ENCODE assay signal across 1 cellular context in genomic region chr20:50369225-50370035, GRCh38.
A peak's percentile ranks its signal among the peaks of the same experiment; 100 is the strongest.
TF ChIP-seq lines count a peak whose summit lies in the region.

No MANE protein-coding gene starts in this region.

TF ChIP-seq in HepG2, 621 proteins besides CTCF, POLR2A, EP300 and RAD21 (continued from another document and continues in another):
- no peak for TF ChIP-seq CBX2 (IDR thresholded peaks at IDR 0.05; ENCODE audit: low read depth, low read length)
- no peak for TF ChIP-seq CBX2 (CRISPR knock-in tag; IDR thresholded peaks at IDR 0.05; ENCODE audit: low read depth)
- no peak for TF ChIP-seq CAMTA2 (CRISPR knock-in tag; IDR thresholded peaks at IDR 0.05; ENCODE audit: borderline replicate concordance)
- no peak for TF ChIP-seq BATF2 (CRISPR knock-in tag; IDR thresholded peaks at IDR 0.05)
- TF ChIP-seq ZNF350 (CRISPR knock-in tag; IDR thresholded peaks at IDR 0.05; ENCODE audit: borderline replicate concordance, low read depth) = peak; percentile 42; the same call in 1 of the 2 replicates
- 0 out of 2 replicates have a peak, but pooled peaks have one; percentile 46 for TF ChIP-seq NCOA1 (CRISPR knock-in tag; IDR thresholded peaks at IDR 0.05)
- TF ChIP-seq EZH2 (conservative IDR thresholded peaks at IDR 0.05; ENCODE audit: low read depth, low read length) = no peak
- no peak for TF ChIP-seq ZNF564 (CRISPR knock-in tag; IDR thresholded peaks at IDR 0.05)
- no peak for TF ChIP-seq ZNF800 (CRISPR knock-in tag; IDR thresholded peaks at IDR 0.05)
- no peak for TF ChIP-seq AKNA (CRISPR knock-in tag; IDR thresholded peaks at IDR 0.05; ENCODE audit: borderline replicate concordance)
- TF ChIP-seq ZNF496 (CRISPR knock-in tag; IDR thresholded peaks at IDR 0.05; ENCODE audit: insufficient replicate concordance) = no peak
- TF ChIP-seq ATF4 (CRISPR knock-in tag; IDR thresholded peaks at IDR 0.05) = no peak
- TF ChIP-seq ELF4 (CRISPR knock-in tag; IDR thresholded peaks at IDR 0.05; ENCODE audit: borderline replicate concordance) = no peak
- TF ChIP-seq ZNF878 (CRISPR knock-in tag; IDR thresholded peaks at IDR 0.05) = no peak
- TF ChIP-seq ZSCAN12 (CRISPR knock-in tag; IDR thresholded peaks at IDR 0.05) = 0 out of 2 replicates have a peak, but pooled peaks have one; percentile 15
- TF ChIP-seq CCDC6 (CRISPR knock-in tag; IDR thresholded peaks at IDR 0.05) = peak; percentile 67
- no peak for TF ChIP-seq ZNF33B (CRISPR knock-in tag; IDR thresholded peaks at IDR 0.05)
- no peak; the same call in 1 of the 2 replicates for TF ChIP-seq ZZZ3 (CRISPR knock-in tag; IDR thresholded peaks at IDR 0.05; ENCODE audit: borderline replicate concordance)
- TF ChIP-seq ZNF460 (CRISPR knock-in tag; IDR thresholded peaks at IDR 0.05; ENCODE audit: borderline replicate concordance) = no peak
- TF ChIP-seq SALL1 (CRISPR knock-in tag; IDR thresholded peaks at IDR 0.05) = peak; percentile 91
- TF ChIP-seq ZNF749 (CRISPR knock-in tag; IDR thresholded peaks at IDR 0.05; ENCODE audit: borderline replicate concordance) = no peak
- peak; percentile 73; the same call in 1 of the 2 replicates for TF ChIP-seq ZNF768 (CRISPR knock-in tag; IDR thresholded peaks at IDR 0.05)
- TF ChIP-seq ZEB1 (IDR thresholded peaks at IDR 0.05; ENCODE audit: insufficient replicate concordance, low read depth) = peak; percentile 97
- no peak for TF ChIP-seq HDAC6 (IDR thresholded peaks at IDR 0.05; ENCODE audit: low read depth, low read length)
- no peak for TF ChIP-seq ZBTB7A (CRISPR knock-in tag; IDR thresholded peaks at IDR 0.05)
- TF ChIP-seq ZNF83 (CRISPR knock-in tag; IDR thresholded peaks at IDR 0.05; ENCODE audit: borderline replicate concordance) = 0 out of 2 replicates have a peak, but pooled peaks have one; percentile 66
- TF ChIP-seq GPN1 (CRISPR knock-in tag; IDR thresholded peaks at IDR 0.05; ENCODE audit: borderline replicate concordance) = no peak
- peak; percentile 60; the same call in 1 of the 2 replicates for TF ChIP-seq DMAP1 (CRISPR knock-in tag; IDR thresholded peaks at IDR 0.05)
- peak; percentile 94 for TF ChIP-seq HNF4A (CRISPR knock-in tag; IDR thresholded peaks at IDR 0.05)
- no peak for TF ChIP-seq ZNF253 (CRISPR knock-in tag; IDR thresholded peaks at IDR 0.05; ENCODE audit: borderline replicate concordance)
- TF ChIP-seq SIN3B (IDR thresholded peaks at IDR 0.05; ENCODE audit: low read length) = no peak
- no peak; the same call in 1 of the 2 replicates for TF ChIP-seq AFF4 (CRISPR knock-in tag; IDR thresholded peaks at IDR 0.05)
- TF ChIP-seq ZNF704 (CRISPR knock-in tag; IDR thresholded peaks at IDR 0.05; ENCODE audit: borderline replicate concordance) = no peak
- peak; percentile 58; the same call in 1 of the 2 replicates for TF ChIP-seq MEIS2 (CRISPR knock-in tag; IDR thresholded peaks at IDR 0.05)
- TF ChIP-seq TRAFD1 (CRISPR knock-in tag; IDR thresholded peaks at IDR 0.05; ENCODE audit: borderline replicate concordance) = no peak
- no peak for TF ChIP-seq MIER3 (CRISPR knock-in tag; IDR thresholded peaks at IDR 0.05; ENCODE audit: borderline replicate concordance)
- no peak for TF ChIP-seq JDP2 (CRISPR knock-in tag; IDR thresholded peaks at IDR 0.05; ENCODE audit: borderline replicate concordance)
- no peak for TF ChIP-seq ONECUT2 (CRISPR knock-in tag; IDR thresholded peaks at IDR 0.05)
- TF ChIP-seq ZNF446 (CRISPR knock-in tag; IDR thresholded peaks at IDR 0.05) = no peak
- TF ChIP-seq NFE2 (CRISPR knock-in tag; IDR thresholded peaks at IDR 0.05) = no peak
- TF ChIP-seq PCBP2 (optimal IDR thresholded peaks at IDR 0.05; ENCODE audit: low read depth, low read length, poor library complexity, severe bottlenecking) = no peak
- TF ChIP-seq MXD1 (CRISPR knock-in tag; IDR thresholded peaks at IDR 0.05) = no peak
- no peak for TF ChIP-seq ZFP1 (CRISPR knock-in tag; IDR thresholded peaks at IDR 0.05)
- peak; percentile 73; the same call in 1 of the 2 replicates for TF ChIP-seq ESRRA (CRISPR knock-in tag; IDR thresholded peaks at IDR 0.05; ENCODE audit: low read depth)
- TF ChIP-seq DPF2 (CRISPR knock-in tag; IDR thresholded peaks at IDR 0.05; ENCODE audit: borderline replicate concordance, low read depth) = peak; percentile 40; the same call in 1 of the 2 replicates
- no peak for TF ChIP-seq ZNF432 (CRISPR knock-in tag; IDR thresholded peaks at IDR 0.05; ENCODE audit: borderline replicate concordance)
- TF ChIP-seq GATAD1 (CRISPR knock-in tag; IDR thresholded peaks at IDR 0.05) = peak; percentile 3; the same call in 1 of the 2 replicates
- TF ChIP-seq BRCA1 (CRISPR knock-in tag; IDR thresholded peaks at IDR 0.05) = 0 out of 2 replicates have a peak, but pooled peaks have one; percentile 38
- TF ChIP-seq ZNF382 (CRISPR knock-in tag; IDR thresholded peaks at IDR 0.05; ENCODE audit: borderline replicate concordance) = no peak
- TF ChIP-seq ZSCAN25 (CRISPR knock-in tag; IDR thresholded peaks at IDR 0.05) = peak; percentile 91
- peak; percentile 90 for TF ChIP-seq HNF4G (IDR thresholded peaks at IDR 0.05; ENCODE audit: borderline replicate concordance, low read depth, low read length)
- TF ChIP-seq HNF4G (CRISPR knock-in tag; IDR thresholded peaks at IDR 0.05; ENCODE audit: borderline replicate concordance, low read depth) = peak; percentile 89
- no peak for TF ChIP-seq ZNF572 (CRISPR knock-in tag; IDR thresholded peaks at IDR 0.05)
- TF ChIP-seq KAT2B (IDR thresholded peaks at IDR 0.05; ENCODE audit: borderline replicate concordance, low read depth, low read length) = no peak
- peak; percentile 65; the same call in 1 of the 2 replicates for TF ChIP-seq SNAI1 (CRISPR knock-in tag; IDR thresholded peaks at IDR 0.05; ENCODE audit: borderline replicate concordance)
- TF ChIP-seq ZNF678 (CRISPR knock-in tag; IDR thresholded peaks at IDR 0.05) = no peak
- TF ChIP-seq NAIF1 (CRISPR knock-in tag; IDR thresholded peaks at IDR 0.05; ENCODE audit: borderline replicate concordance) = no peak
